Comparison of ENCODE assay signal across 8 cellular contexts in the genomic region with DNA sequence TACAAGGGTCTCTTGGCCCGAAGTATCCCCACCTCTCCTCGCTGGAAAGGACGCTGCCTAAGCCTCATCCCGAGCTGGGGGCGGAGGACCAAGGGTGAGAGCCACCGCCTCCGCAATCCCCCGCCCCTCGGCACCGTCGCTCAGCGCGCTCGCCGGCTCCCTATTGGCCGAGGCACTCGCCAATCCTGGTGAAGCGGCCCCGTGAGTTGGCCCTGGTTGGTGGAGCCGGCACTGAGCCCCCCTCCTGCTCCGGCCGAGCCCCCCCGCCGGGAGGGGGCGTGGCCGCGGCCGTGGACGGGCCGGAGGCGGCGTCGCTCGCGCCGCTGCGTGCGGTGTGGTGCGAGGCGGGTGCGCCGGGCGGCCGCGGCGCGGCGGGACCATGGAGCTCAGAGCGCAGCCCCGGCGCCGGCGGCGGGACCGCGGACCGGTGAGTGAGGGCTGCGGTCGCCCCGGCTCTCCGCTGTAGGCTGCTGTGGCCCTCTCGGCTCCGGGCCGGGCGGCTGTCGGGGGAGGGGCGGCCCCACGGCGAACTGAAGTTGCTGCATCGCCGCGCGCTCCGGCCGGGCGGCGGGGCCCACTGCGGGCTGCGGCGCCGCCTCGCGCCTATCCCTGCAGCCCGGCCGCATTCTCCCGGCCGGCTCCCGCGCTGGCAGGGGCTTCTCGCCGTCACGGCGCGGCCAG. TPM values are rescaled to one million over a fixed set of nuclear protein-coding genes. Genes with fewer than 3 reads are reported as not detected.
DNase-seq lines count a peak whose midpoint lies in the region; ATAC-seq and TF ChIP-seq lines count a peak whose summit lies in the region.

A gene with protein sequence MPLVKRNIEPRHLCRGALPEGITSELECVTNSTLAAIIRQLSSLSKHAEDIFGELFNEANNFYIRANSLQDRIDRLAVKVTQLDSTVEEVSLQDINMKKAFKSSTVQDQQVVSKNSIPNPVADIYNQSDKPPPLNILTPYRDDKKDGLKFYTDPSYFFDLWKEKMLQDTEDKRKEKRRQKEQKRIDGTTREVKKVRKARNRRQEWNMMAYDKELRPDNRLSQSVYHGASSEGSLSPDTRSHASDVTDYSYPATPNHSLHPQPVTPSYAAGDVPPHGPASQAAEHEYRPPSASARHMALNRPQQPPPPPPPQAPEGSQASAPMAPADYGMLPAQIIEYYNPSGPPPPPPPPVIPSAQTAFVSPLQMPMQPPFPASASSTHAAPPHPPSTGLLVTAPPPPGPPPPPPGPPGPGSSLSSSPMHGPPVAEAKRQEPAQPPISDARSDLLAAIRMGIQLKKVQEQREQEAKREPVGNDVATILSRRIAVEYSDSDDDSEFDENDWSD (plus strand): TSS at position 291 of the 681 bp plus-strand sequence. CDS start 84,588 bp downstream, outside the sequence.

- H3K4me1 ChIP-seq in mucosa of rectum (ENCODE audit: control insufficient read depth in 2 of 2, insufficient read depth in 2 of 2, low read length in 2 of 2) = peaks cover 0 to 4% of the 10 kb centered on the region in 2 donors

- no peak within 1 kb of the TSS for H3K27ac Mint-ChIP-seq in stimulated activated naive CD8-positive, alpha-beta T cell treated with anti-CD3 and anti-CD28 coated beads, Interleukin-15, amount 100 ng/mL, for 72 hours

- ATAC-seq in GM19351 (IDR thresholded peaks at IDR 0.05; ENCODE audit: unreplicated experiment) (peak; percentile 94), HG03439 (IDR thresholded peaks at IDR 0.05; ENCODE audit: unreplicated experiment) (peak; percentile 94)
- ATAC-seq in stimulated activated naive CD8-positive, alpha-beta T cell treated with anti-CD3 and anti-CD28 coated beads, Interleukin-15, amount 100 ng/mL, for 72 hours = peak; percentile 95

- H3K9ac ChIP-seq in mucosa of rectum (ENCODE audit: low read depth in 1 of 2, low read length in 2 of 2) = peak within 1 kb of the TSS in 1 of 2 donors; percentile 58

- H3K9me3 Mint-ChIP-seq in stimulated activated naive CD8-positive, alpha-beta T cell treated with anti-CD3 and anti-CD28 coated beads, Interleukin-15, amount 100 ng/mL, for 72 hours = no peaks in the 10 kb centered on the region

- peaks cover 41% of the 10 kb centered on the region for H3K27me3 Mint-ChIP-seq in stimulated activated naive CD8-positive, alpha-beta T cell treated with anti-CD3 and anti-CD28 coated beads, Interleukin-15, amount 100 ng/mL, for 72 hours

- no peak for TF ChIP-seq CTCF in BJ (IDR thresholded peaks at IDR 0.05; ENCODE audit: insufficient read depth, low read depth, low read length)

- POLR2A ChIA-PET in BJ (lab: Charles Lee) = no interaction called here

- H3K36me3 ChIP-seq in BJ (ENCODE audit: control insufficient read depth, insufficient read depth, low read length) = no peaks in the 10 kb centered on the region
- no peaks in the 10 kb centered on the region for H3K36me3 ChIP-seq in mucosa of rectum (ENCODE audit: control insufficient read depth in 2 of 2, insufficient read depth in 2 of 2, low read length in 2 of 2)

- H3K4me1 Mint-ChIP-seq in stimulated activated naive CD8-positive, alpha-beta T cell treated with anti-CD3 and anti-CD28 coated beads, Interleukin-15, amount 100 ng/mL, for 72 hours = peaks cover 7% of the 10 kb centered on the region

- H3K4me3 ChIP-seq in BJ (ENCODE audit: low read depth, low read length) (peak within 1 kb of the TSS; percentile 90), mucosa of rectum (ENCODE audit: low read length in 2 of 2) (peak within 1 kb of the TSS; percentile 61 to 63)

- no peak within 1 kb of the TSS for H3K27ac ChIP-seq in mucosa of rectum (ENCODE audit: low read depth in 2 of 2, low read length in 2 of 2)

- H3K4me3 Mint-ChIP-seq in stimulated activated naive CD8-positive, alpha-beta T cell treated with anti-CD3 and anti-CD28 coated beads, Interleukin-15, amount 100 ng/mL, for 72 hours = peak within 1 kb of the TSS; percentile 55 to 57

- H3K9me3 ChIP-seq in mucosa of rectum (ENCODE audit: control insufficient read depth in 2 of 2, low read length in 2 of 2) = no peaks in the 10 kb centered on the region

- CTCF ChIA-PET in BJ (lab: Yijun Ruan, JAX) = interaction anchor here (2.2 kb wide), 1 partner anchor 141 kb away, joined by 10 read pairs; no protein-coding TSS in a partner anchor

- H3K27me3 ChIP-seq in BJ (ENCODE audit: control insufficient read depth, insufficient read depth, low read length) (peaks cover 3% of the 10 kb centered on the region; the same call in 1 of the 2 replicates), mucosa of rectum (ENCODE audit: control insufficient read depth in 2 of 2, insufficient read depth in 2 of 2, low read length in 2 of 2) (peaks cover 17% of the 10 kb centered on the region in 2 donors)

- DNase-seq in BJ (ENCODE audit: low read depth) (peak; percentile 41), NCI-H460 (ENCODE audit: extremely low read depth, low read depth) (peak; percentile 87), activated T-cell treated with anti-CD3 and anti-CD28 coated beads for 48 hours (ENCODE audit: low read depth) (peak; percentile 36), fibroblast of gingiva (ENCODE audit: low read depth) (peak; percentile 94)
- DNase-seq in stimulated activated naive CD8-positive, alpha-beta T cell treated with anti-CD3 and anti-CD28 coated beads, Interleukin-15, amount 100 ng/mL, for 72 hours = peak; percentile 47 to 68

RNA-seq across cellular contexts. Expression of the gene that starts here (rescaled TPM):
- polyA plus RNA-seq in BJ (2011; rRNA removed) = 9.5 and 13.0 TPM in 2 replicates
- polyA minus RNA-seq in BJ (2011; rRNA and poly(A)+ RNA removed) = 5.6 and 5.7 TPM in 2 replicates
- 5.6 and 5.8 TPM in 2 replicates for total RNA-seq in NCI-H460 (2014; rRNA removed; shearing (Covaris generic))
- polyA plus RNA-seq in NCI-H460 (2014; cell fraction: nucleus; rRNA removed) = 7.5 and 9.3 TPM in 2 replicates

Comparison
In these comparisons a context has a peak if more than half of its experiments do, and no peak if none do; other contexts are left out.
1. DNase-seq: peak in every context shown above with its lines; median percentile 94 in fibroblast of gingiva; 87 in NCI-H460; 58 in stimulated activated naive CD8-positive, alpha-beta T cell treated with anti-CD3 and anti-CD28 coated beads, Interleukin-15, amount 100 ng/mL, for 72 hours; 41 in BJ; 36 in activated T-cell treated with anti-CD3 and anti-CD28 coated beads for 48 hours.